1 cellular context compared by ENCODE assay signal in genomic region chr13:95123726-95124125, GRCh38.
TF ChIP-seq lines count a peak whose summit lies in the region.

No MANE protein-coding gene starts in this region.

TF ChIP-seq in HepG2, 621 proteins besides CTCF, POLR2A, EP300 and RAD21 (continued from another document and continues in another):
- TF ChIP-seq E2F5 (CRISPR knock-in tag; conservative IDR thresholded peaks at IDR 0.05), result no peak
- TF ChIP-seq ZNF350 (CRISPR knock-in tag; IDR thresholded peaks at IDR 0.05; ENCODE audit: borderline replicate concordance, low read depth), result peak; percentile 18; the same call in 1 of the 2 replicates
- no peak for TF ChIP-seq ZNF883 (CRISPR knock-in tag; IDR thresholded peaks at IDR 0.05; ENCODE audit: not compliant biosample characterization)
- TF ChIP-seq, protein P1, sequence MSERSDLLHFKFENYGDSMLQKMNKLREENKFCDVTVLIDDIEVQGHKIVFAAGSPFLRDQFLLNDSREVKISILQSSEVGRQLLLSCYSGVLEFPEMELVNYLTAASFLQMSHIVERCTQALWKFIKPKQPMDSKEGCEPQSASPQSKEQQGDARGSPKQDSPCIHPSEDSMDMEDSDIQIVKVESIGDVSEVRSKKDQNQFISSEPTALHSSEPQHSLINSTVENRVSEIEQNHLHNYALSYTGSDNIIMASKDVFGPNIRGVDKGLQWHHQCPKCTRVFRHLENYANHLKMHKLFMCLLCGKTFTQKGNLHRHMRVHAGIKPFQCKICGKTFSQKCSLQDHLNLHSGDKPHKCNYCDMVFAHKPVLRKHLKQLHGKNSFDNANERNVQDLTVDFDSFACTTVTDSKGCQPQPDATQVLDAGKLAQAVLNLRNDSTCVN (CRISPR knock-in tag; IDR thresholded peaks at IDR 0.05; ENCODE audit: borderline replicate concordance), result no peak
- TF ChIP-seq, protein P2, sequence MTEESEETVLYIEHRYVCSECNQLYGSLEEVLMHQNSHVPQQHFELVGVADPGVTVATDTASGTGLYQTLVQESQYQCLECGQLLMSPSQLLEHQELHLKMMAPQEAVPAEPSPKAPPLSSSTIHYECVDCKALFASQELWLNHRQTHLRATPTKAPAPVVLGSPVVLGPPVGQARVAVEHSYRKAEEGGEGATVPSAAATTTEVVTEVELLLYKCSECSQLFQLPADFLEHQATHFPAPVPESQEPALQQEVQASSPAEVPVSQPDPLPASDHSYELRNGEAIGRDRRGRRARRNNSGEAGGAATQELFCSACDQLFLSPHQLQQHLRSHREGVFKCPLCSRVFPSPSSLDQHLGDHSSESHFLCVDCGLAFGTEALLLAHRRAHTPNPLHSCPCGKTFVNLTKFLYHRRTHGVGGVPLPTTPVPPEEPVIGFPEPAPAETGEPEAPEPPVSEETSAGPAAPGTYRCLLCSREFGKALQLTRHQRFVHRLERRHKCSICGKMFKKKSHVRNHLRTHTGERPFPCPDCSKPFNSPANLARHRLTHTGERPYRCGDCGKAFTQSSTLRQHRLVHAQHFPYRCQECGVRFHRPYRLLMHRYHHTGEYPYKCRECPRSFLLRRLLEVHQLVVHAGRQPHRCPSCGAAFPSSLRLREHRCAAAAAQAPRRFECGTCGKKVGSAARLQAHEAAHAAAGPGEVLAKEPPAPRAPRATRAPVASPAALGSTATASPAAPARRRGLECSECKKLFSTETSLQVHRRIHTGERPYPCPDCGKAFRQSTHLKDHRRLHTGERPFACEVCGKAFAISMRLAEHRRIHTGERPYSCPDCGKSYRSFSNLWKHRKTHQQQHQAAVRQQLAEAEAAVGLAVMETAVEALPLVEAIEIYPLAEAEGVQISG (CRISPR knock-in tag; IDR thresholded peaks at IDR 0.05), result peak; percentile 30; the same call in 1 of the 2 replicates
- TF ChIP-seq KLF11 (CRISPR knock-in tag; IDR thresholded peaks at IDR 0.05), result no peak
- TF ChIP-seq KDM6A (CRISPR knock-in tag; IDR thresholded peaks at IDR 0.05; ENCODE audit: low read depth), result peak; percentile 51; the same call in 1 of the 2 replicates
- no peak for TF ChIP-seq TAF1 (CRISPR knock-in tag; IDR thresholded peaks at IDR 0.05)
- TF ChIP-seq ZNF430 (CRISPR knock-in tag; IDR thresholded peaks at IDR 0.05), result no peak
- no peak for TF ChIP-seq ZNF407 (CRISPR knock-in tag; IDR thresholded peaks at IDR 0.05; ENCODE audit: not compliant biosample characterization)
- TF ChIP-seq HNRNPK (IDR thresholded peaks at IDR 0.05; ENCODE audit: low read depth, low read length, poor library complexity, severe bottlenecking), result no peak
- TF ChIP-seq ZNF326 (CRISPR knock-in tag; IDR thresholded peaks at IDR 0.05; ENCODE audit: borderline replicate concordance), result no peak
- TF ChIP-seq PCBP1 (IDR thresholded peaks at IDR 0.05; ENCODE audit: borderline replicate concordance, low read depth, low read length), result no peak
- TF ChIP-seq, protein P3, sequence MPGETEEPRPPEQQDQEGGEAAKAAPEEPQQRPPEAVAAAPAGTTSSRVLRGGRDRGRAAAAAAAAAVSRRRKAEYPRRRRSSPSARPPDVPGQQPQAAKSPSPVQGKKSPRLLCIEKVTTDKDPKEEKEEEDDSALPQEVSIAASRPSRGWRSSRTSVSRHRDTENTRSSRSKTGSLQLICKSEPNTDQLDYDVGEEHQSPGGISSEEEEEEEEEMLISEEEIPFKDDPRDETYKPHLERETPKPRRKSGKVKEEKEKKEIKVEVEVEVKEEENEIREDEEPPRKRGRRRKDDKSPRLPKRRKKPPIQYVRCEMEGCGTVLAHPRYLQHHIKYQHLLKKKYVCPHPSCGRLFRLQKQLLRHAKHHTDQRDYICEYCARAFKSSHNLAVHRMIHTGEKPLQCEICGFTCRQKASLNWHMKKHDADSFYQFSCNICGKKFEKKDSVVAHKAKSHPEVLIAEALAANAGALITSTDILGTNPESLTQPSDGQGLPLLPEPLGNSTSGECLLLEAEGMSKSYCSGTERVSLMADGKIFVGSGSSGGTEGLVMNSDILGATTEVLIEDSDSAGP (CRISPR knock-in tag; IDR thresholded peaks at IDR 0.05; ENCODE audit: borderline replicate concordance), result peak; percentile 35; the same call in 1 of the 2 replicates
- no peak for TF ChIP-seq LRRFIP1 (CRISPR knock-in tag; conservative IDR thresholded peaks at IDR 0.05)
- no peak for TF ChIP-seq TGIF2 (CRISPR knock-in tag; IDR thresholded peaks at IDR 0.05)
- no peak for TF ChIP-seq MAZ (IDR thresholded peaks at IDR 0.05; ENCODE audit: borderline replicate concordance, low read depth, low read length)
- TF ChIP-seq MAZ (CRISPR knock-in tag; IDR thresholded peaks at IDR 0.05; ENCODE audit: low read depth), result no peak
- TF ChIP-seq, protein P4, sequence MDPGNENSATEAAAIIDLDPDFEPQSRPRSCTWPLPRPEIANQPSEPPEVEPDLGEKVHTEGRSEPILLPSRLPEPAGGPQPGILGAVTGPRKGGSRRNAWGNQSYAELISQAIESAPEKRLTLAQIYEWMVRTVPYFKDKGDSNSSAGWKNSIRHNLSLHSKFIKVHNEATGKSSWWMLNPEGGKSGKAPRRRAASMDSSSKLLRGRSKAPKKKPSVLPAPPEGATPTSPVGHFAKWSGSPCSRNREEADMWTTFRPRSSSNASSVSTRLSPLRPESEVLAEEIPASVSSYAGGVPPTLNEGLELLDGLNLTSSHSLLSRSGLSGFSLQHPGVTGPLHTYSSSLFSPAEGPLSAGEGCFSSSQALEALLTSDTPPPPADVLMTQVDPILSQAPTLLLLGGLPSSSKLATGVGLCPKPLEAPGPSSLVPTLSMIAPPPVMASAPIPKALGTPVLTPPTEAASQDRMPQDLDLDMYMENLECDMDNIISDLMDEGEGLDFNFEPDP (CRISPR knock-in tag; conservative IDR thresholded peaks at IDR 0.05), result no peak
- no peak for TF ChIP-seq MXD4 (CRISPR knock-in tag; IDR thresholded peaks at IDR 0.05)
- TF ChIP-seq ZNF362 (CRISPR knock-in tag; IDR thresholded peaks at IDR 0.05; ENCODE audit: borderline replicate concordance), result no peak
- no peak for TF ChIP-seq HOXA7 (CRISPR knock-in tag; IDR thresholded peaks at IDR 0.05)
- no peak for TF ChIP-seq HHEX (CRISPR knock-in tag; IDR thresholded peaks at IDR 0.05)
- no peak for TF ChIP-seq JUN (CRISPR knock-in tag; IDR thresholded peaks at IDR 0.05)
- no peak for TF ChIP-seq ZNF329 (CRISPR knock-in tag; IDR thresholded peaks at IDR 0.05; ENCODE audit: low read depth)
- TF ChIP-seq KDM4B (CRISPR knock-in tag; IDR thresholded peaks at IDR 0.05), result no peak
- no peak for TF ChIP-seq TCF7 (IDR thresholded peaks at IDR 0.05; ENCODE audit: low read depth)
- TF ChIP-seq, protein P5, sequence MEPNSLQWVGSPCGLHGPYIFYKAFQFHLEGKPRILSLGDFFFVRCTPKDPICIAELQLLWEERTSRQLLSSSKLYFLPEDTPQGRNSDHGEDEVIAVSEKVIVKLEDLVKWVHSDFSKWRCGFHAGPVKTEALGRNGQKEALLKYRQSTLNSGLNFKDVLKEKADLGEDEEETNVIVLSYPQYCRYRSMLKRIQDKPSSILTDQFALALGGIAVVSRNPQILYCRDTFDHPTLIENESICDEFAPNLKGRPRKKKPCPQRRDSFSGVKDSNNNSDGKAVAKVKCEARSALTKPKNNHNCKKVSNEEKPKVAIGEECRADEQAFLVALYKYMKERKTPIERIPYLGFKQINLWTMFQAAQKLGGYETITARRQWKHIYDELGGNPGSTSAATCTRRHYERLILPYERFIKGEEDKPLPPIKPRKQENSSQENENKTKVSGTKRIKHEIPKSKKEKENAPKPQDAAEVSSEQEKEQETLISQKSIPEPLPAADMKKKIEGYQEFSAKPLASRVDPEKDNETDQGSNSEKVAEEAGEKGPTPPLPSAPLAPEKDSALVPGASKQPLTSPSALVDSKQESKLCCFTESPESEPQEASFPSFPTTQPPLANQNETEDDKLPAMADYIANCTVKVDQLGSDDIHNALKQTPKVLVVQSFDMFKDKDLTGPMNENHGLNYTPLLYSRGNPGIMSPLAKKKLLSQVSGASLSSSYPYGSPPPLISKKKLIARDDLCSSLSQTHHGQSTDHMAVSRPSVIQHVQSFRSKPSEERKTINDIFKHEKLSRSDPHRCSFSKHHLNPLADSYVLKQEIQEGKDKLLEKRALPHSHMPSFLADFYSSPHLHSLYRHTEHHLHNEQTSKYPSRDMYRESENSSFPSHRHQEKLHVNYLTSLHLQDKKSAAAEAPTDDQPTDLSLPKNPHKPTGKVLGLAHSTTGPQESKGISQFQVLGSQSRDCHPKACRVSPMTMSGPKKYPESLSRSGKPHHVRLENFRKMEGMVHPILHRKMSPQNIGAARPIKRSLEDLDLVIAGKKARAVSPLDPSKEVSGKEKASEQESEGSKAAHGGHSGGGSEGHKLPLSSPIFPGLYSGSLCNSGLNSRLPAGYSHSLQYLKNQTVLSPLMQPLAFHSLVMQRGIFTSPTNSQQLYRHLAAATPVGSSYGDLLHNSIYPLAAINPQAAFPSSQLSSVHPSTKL (CRISPR knock-in tag; IDR thresholded peaks at IDR 0.05), result peak; percentile 92
- no peak for TF ChIP-seq ZNF598 (CRISPR knock-in tag; IDR thresholded peaks at IDR 0.05; ENCODE audit: borderline replicate concordance)
- no peak for TF ChIP-seq ZNF232 (CRISPR knock-in tag; IDR thresholded peaks at IDR 0.05; ENCODE audit: borderline replicate concordance)
- TF ChIP-seq ZEB1 (IDR thresholded peaks at IDR 0.05; ENCODE audit: insufficient replicate concordance, low read depth), result no peak
- TF ChIP-seq ZNF570 (CRISPR knock-in tag; IDR thresholded peaks at IDR 0.05; ENCODE audit: borderline replicate concordance), result no peak
